ENCODE assay signal across 8 cellular contexts in the genomic region with DNA sequence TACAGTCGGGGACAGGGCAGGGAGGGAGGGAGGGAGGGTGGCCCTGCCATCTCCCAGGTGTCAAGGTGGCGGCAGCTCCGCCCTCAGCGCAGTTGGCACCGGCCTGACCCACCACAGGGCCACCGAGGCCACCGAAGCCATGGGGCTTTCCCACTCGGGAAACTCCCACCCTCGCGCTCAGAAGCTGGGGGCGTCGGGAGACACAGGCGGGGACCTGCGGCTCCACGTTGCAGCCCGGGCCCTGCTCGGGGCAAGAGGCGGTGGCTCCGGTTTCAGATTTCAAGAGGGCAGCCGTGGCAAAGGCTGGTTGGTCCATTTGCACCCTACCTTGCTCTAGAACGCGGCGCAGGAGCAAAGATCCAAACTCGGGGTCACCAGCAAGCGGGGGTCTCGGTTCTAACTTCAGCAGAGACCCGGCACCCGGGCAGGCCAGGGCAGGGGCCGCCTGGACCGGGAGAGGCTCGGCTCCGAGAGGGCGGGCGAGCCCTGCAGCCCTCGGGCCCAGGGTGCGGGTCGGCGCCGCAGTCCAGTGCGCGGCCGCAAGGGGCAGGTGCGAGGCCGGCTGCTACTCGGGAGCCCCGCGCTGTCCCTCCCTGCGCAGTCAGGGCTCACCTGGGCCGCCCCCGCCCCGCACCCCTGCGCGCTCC. TPM values are rescaled to one million over a fixed set of nuclear protein-coding genes. Genes with fewer than 3 reads are reported as not detected.
DNase-seq lines count a peak whose midpoint lies in the region; ATAC-seq and TF ChIP-seq lines count a peak whose summit lies in the region.

No MANE protein-coding gene starts in this region.

- H3F3A ChIP-seq in neural progenitor cell (ENCODE audit: low read depth), result peaks cover 10% of the 10 kb centered on the region

- intact Hi-C loops in esophagus squamous epithelium (cut with DNase I), result no loop called here
- intact Hi-C loops in uterus (cut with DNase I; ENCODE audit: low total_unique reads), result no loop called here

- peaks cover 13% of the 10 kb centered on the region for H3K27me3 Mint-ChIP-seq in neural progenitor cell (ENCODE audit: insufficient read depth, low read depth)

- H3K36me3 ChIP-seq in esophagus squamous epithelium (peaks cover 0 to 6% (median 0%) of the 10 kb centered on the region in 3 donors), neural progenitor cell (no peaks in the 10 kb centered on the region), uterus (no peaks in the 10 kb centered on the region)

- no peak overlapping the region for H3K9ac ChIP-seq in neural progenitor cell

- H3K4me3 ChIP-seq in esophagus squamous epithelium (peak overlapping the region; percentile 72 to 87 (median 82)), neural progenitor cell (peak overlapping the region; percentile 49), uterus (peak overlapping the region; percentile 32 to 59)

- no peak overlapping the region for H3K27ac Mint-ChIP-seq in neural progenitor cell

- H3K4me1 Mint-ChIP-seq in neural progenitor cell, result peaks cover 40% of the 10 kb centered on the region

- peak overlapping the region; percentile 85 for H3K4me3 Mint-ChIP-seq in neural progenitor cell

- H3K9me3 ChIP-seq in esophagus squamous epithelium, result no peaks in the 10 kb centered on the region
- H3K9me3 ChIP-seq in neural progenitor cell (ENCODE audit: low read depth), result no peaks in the 10 kb centered on the region
- H3K9me3 ChIP-seq in uterus, result no peaks in the 10 kb centered on the region

- H3K4me1 ChIP-seq in esophagus squamous epithelium, result peaks cover 17 to 84% (median 30%) of the 10 kb centered on the region in 3 donors
- peaks cover under 1% of the 10 kb centered on the region for H3K4me1 ChIP-seq in neural progenitor cell
- H3K4me1 ChIP-seq in uterus, result peaks cover 0 to 8% of the 10 kb centered on the region in 2 donors

- H3K4me2 ChIP-seq in neural progenitor cell, result peak overlapping the region; percentile 87

- ATAC-seq in HG02870 (IDR thresholded peaks at IDR 0.05; ENCODE audit: unreplicated experiment), result peak; percentile 48

- no peaks in the 10 kb centered on the region for H3K36me3 Mint-ChIP-seq in neural progenitor cell

- H3K27me3 ChIP-seq in esophagus squamous epithelium, result no peaks in the 10 kb centered on the region
- H3K27me3 ChIP-seq in neural progenitor cell, result peaks cover 37% of the 10 kb centered on the region
- no peaks in the 10 kb centered on the region for H3K27me3 ChIP-seq in uterus

- TF ChIP-seq CTCF in esophagus squamous epithelium (IDR thresholded peaks at IDR 0.05), result peak; percentile 20 to 55 (median 41)
- peak; percentile 68 for TF ChIP-seq CTCF in neural progenitor cell (IDR thresholded peaks at IDR 0.05)
- TF ChIP-seq CTCF in uterus (IDR thresholded peaks at IDR 0.05), result peak in 3 of 4 experiments; percentile 19 to 63 (median 58)

- TF ChIP-seq POLR2A in esophagus squamous epithelium (IDR thresholded peaks at IDR 0.05) (no peak), uterus (IDR thresholded peaks at IDR 0.05) (no peak)

- peaks cover 5% of the 10 kb centered on the region for H4K20me1 ChIP-seq in neural progenitor cell (ENCODE audit: low read depth)

- peak overlapping the region; percentile 93 for H2AFZ ChIP-seq in neural progenitor cell (replicated peaks)

- H3K27ac ChIP-seq in esophagus squamous epithelium (peak overlapping the region; percentile 94 to 99 (median 95)), neural progenitor cell (no peak overlapping the region), uterus (peak overlapping the region; percentile 56 to 75)

- DNase-seq in SIG-M5 treated with dmso at 0.1 percent for 504 hours (lab: John Stamatoyannopoulos, UW; ENCODE audit: unreplicated experiment), result peak; percentile 33
- DNase-seq in SIG-M5 (lab: John Stamatoyannopoulos, UW), result no peak
- peak; percentile 57 for DNase-seq in NCI-H460 (ENCODE audit: extremely low read depth, low read depth)
- peak; percentile 36 for DNase-seq in activated T-cell treated with anti-CD3 and anti-CD28 coated beads for 24 hours (ENCODE audit: low read depth)
- no peak for DNase-seq in esophagus squamous epithelium (lab: John Stamatoyannopoulos, UW)
- DNase-seq in neural progenitor cell (ENCODE audit: low spot score), result peak; percentile 83
- DNase-seq in uterus, result peak in 1 of 2 donors; percentile 32

- no peaks in the 10 kb centered on the region for H3K79me2 ChIP-seq in neural progenitor cell (ENCODE audit: low read depth)

- H3K9me3 Mint-ChIP-seq in neural progenitor cell, result no peaks in the 10 kb centered on the region

- 11% methylated on average over 5 of the region's 53 CpGs; no CpG with 5 or more reads in 1 of the 2 donors for WGBS in esophagus squamous epithelium, 2 donors

RNA-seq across cellular contexts. Expression of gene CYB561, which starts 0.4 kb away (rescaled TPM):
- total RNA-seq in NCI-H460 (2014; rRNA removed; shearing (Covaris generic)), result 15.4 and 17.4 TPM in 2 replicates
- 40.0 and 45.4 TPM in 2 replicates for polyA plus RNA-seq in NCI-H460 (2014; cell fraction: nucleus; rRNA removed)
- 10 to 100 TPM; 32.4 to 95.6 (median 42.4) TPM for total RNA-seq in esophagus squamous epithelium
- total RNA-seq in neural progenitor cell (ENCODE audit: low replicate concordance), result 4.2 and 7.7 TPM in 2 replicates
- total RNA-seq in uterus, result 10 to 100 TPM; 15.0 to 19.5 (median 16.5) TPM

RNA-seq across cellular contexts. Expression of gene ACE, which starts 31.2 kb away (rescaled TPM):
- total RNA-seq in NCI-H460 (2014; rRNA removed; shearing (Covaris generic)), result 0.22 TPM in 1 of 2 replicates, not detected in the other
- not detected in 2 replicates for polyA plus RNA-seq in NCI-H460 (2014; cell fraction: nucleus; rRNA removed)
- total RNA-seq in esophagus squamous epithelium, result 1 to 10 TPM; 3.1 to 5.8 (median 4.2) TPM
- total RNA-seq in neural progenitor cell (ENCODE audit: low replicate concordance), result 0.22 TPM in 1 of 2 replicates, not detected in the other
- 10 to 100 TPM in 1 of 4 donors, 1 to 10 TPM in 1, under 1 TPM in 1, not detected in 1; 0.77 to 27.4 (median 7.9) TPM for total RNA-seq in uterus

Comparison
In these comparisons a context has a peak if more than half of its experiments do, and no peak if none do; other contexts are left out.
1. DNase-seq: peak in SIG-M5 treated with dmso at 0.1 percent for 504 hours (single experiment), NCI-H460 (single experiment), activated T-cell treated with anti-CD3 and anti-CD28 coated beads for 24 hours (single experiment) and neural progenitor cell (single experiment); none in SIG-M5 (single experiment) and esophagus squamous epithelium (single experiment).
2. Peak in every context shown above with its lines, with median percentiles within 50 percentile points of each other: H3K4me3 ChIP-seq and CTCF ChIP-seq.